7 cellular contexts compared by ENCODE assay signal in the genomic region with DNA sequence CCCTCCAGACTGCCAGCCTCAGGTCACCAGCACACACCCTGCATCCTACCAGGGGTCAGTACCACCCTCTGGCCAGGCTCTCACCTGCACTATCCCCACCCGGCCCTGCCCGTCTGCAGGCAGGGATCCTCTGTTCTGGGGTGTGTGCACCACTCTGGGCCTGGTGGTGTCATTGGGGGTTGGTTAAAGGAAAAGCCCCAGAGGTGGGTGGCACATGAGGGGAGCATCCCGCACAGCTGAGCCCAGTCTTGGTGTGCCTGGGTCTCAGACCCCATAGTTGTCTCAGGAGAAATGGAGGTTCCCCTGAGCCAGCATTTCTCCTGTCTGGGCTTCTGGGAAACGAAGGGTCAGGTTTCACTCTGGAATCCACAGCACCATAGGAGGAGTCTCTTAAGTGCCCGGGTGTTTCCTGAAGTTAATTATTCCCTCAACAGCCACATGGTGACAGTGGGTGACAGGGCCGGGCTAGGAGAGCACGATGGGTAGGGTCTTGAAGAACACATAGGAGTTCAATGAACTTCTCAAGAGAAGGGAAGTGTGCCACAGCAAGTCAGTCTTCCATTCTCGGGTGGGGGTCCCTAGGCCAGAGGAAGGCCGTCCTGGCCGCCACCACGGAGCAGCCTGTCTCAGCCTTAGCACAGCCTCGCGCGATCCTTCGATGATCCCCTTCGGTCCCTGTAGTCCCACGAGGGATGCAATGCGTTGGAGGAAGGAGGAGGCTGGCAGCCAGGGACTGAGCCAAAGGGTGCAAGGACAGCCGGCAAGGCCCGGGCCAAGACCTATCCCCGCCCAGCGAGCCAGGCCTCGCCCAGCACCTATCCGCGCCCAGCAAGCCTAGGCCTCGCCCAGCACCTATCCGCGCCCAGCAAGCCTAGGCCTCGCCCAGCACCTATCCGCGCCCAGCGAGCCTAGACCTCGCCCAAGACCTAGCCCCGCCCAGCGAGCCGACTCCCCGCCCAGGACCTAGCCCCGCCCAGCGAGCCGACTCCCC. TPM values are rescaled to one million over a fixed set of nuclear protein-coding genes. Genes with fewer than 3 reads are reported as not detected.
A peak's percentile ranks its signal among the peaks of the same experiment; 100 is the strongest.
DNase-seq lines count a peak whose midpoint lies in the region; ATAC-seq and TF ChIP-seq lines count a peak whose summit lies in the region.

No MANE protein-coding gene starts in this region.

- H3K4me1 Mint-ChIP-seq in chondrocyte (ENCODE audit: low read depth) = peaks cover 65% of the 10 kb centered on the region

- H3K9me3 Mint-ChIP-seq in chondrocyte (ENCODE audit: low read depth) = no peaks in the 10 kb centered on the region

- peak overlapping the region; percentile 88 for H3K27ac Mint-ChIP-seq in chondrocyte (ENCODE audit: unreplicated experiment)

- H3K4me3 Mint-ChIP-seq in chondrocyte (ENCODE audit: unreplicated experiment) = peak overlapping the region; percentile 40

- no peaks in the 10 kb centered on the region for H3K27me3 Mint-ChIP-seq in chondrocyte (ENCODE audit: low read depth)

- peak; percentile 23 for ATAC-seq in GM19395 (IDR thresholded peaks at IDR 0.05; ENCODE audit: unreplicated experiment)
- no peak for ATAC-seq in HG03460 (IDR thresholded peaks at IDR 0.05; ENCODE audit: unreplicated experiment)

- DNase-seq in NCI-H2029 treated with DMSO at 0.1 percent for 48 hours (lab: John Stamatoyannopoulos, UW) = peak; percentile 42
- peak; percentile 68 for DNase-seq in activated CD4-positive, alpha-beta T cell treated with anti-CD3 and anti-CD28 coated beads for 1 hour
- DNase-seq in chondrocyte (ENCODE audit: low spot score) = no peak
- peak; percentile 83 for DNase-seq in left kidney (ENCODE audit: low read depth, low spot score)
- peak; percentile 49 to 57 for DNase-seq in stimulated activated CD4-positive, alpha-beta T cell treated with anti-CD3 and anti-CD28 coated beads, Interleukin-2, amount 100 ng/mL, for 48 hours

- H3K36me3 Mint-ChIP-seq in chondrocyte (ENCODE audit: low read depth) = peaks cover 23% of the 10 kb centered on the region

- peak; percentile 62 for TF ChIP-seq CTCF in chondrocyte (IDR thresholded peaks at IDR 0.05)

RNA-seq across cellular contexts. Expression of a gene that starts 1.1 kb away (rescaled TPM):
- 54.0 to 57.1 TPM (median 56.0 TPM) in 3 replicates for total RNA-seq in chondrocyte

RNA-seq across cellular contexts. Expression of a gene that starts 39.2 kb away (rescaled TPM):
- 447 to 542 TPM (median 465 TPM) in 3 replicates for total RNA-seq in chondrocyte

RNA-seq across cellular contexts. Expression of a gene that starts 39.5 kb away (rescaled TPM):
- 979 to 1,131 TPM (median 989 TPM) in 3 replicates for total RNA-seq in chondrocyte
